1 cellular context compared by ENCODE assay signal in genomic region chr19:50547385-50548190, GRCh38.
TF ChIP-seq lines count a peak whose summit lies in the region.

No MANE protein-coding gene starts in this region.

TF ChIP-seq in HEK293, 187 proteins besides CTCF, POLR2A, EP300 and RAD21 (continued from another document):
- TF ChIP-seq PRDM4 (tag by site-specific recombination; IDR thresholded peaks at IDR 0.05), result no peak
- no peak for TF ChIP-seq YY2 (tag by site-specific recombination; IDR thresholded peaks at IDR 0.05)
- TF ChIP-seq ZBTB7A (tag by site-specific recombination; IDR thresholded peaks at IDR 0.05; ENCODE audit: low read depth), result no peak
- no peak for TF ChIP-seq ATF2 (tag by site-specific recombination; IDR thresholded peaks at IDR 0.05; ENCODE audit: low read depth)
- TF ChIP-seq ZNF621 (tag by site-specific recombination; IDR thresholded peaks at IDR 0.05), result no peak
- TF ChIP-seq, protein P1, sequence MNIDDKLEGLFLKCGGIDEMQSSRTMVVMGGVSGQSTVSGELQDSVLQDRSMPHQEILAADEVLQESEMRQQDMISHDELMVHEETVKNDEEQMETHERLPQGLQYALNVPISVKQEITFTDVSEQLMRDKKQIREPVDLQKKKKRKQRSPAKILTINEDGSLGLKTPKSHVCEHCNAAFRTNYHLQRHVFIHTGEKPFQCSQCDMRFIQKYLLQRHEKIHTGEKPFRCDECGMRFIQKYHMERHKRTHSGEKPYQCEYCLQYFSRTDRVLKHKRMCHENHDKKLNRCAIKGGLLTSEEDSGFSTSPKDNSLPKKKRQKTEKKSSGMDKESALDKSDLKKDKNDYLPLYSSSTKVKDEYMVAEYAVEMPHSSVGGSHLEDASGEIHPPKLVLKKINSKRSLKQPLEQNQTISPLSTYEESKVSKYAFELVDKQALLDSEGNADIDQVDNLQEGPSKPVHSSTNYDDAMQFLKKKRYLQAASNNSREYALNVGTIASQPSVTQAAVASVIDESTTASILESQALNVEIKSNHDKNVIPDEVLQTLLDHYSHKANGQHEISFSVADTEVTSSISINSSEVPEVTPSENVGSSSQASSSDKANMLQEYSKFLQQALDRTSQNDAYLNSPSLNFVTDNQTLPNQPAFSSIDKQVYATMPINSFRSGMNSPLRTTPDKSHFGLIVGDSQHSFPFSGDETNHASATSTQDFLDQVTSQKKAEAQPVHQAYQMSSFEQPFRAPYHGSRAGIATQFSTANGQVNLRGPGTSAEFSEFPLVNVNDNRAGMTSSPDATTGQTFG (tag by site-specific recombination; IDR thresholded peaks at IDR 0.05; ENCODE audit: borderline replicate concordance), result no peak
- no peak for TF ChIP-seq ZNF302 (tag by site-specific recombination; IDR thresholded peaks at IDR 0.05; ENCODE audit: low read depth)
- TF ChIP-seq, protein P2, sequence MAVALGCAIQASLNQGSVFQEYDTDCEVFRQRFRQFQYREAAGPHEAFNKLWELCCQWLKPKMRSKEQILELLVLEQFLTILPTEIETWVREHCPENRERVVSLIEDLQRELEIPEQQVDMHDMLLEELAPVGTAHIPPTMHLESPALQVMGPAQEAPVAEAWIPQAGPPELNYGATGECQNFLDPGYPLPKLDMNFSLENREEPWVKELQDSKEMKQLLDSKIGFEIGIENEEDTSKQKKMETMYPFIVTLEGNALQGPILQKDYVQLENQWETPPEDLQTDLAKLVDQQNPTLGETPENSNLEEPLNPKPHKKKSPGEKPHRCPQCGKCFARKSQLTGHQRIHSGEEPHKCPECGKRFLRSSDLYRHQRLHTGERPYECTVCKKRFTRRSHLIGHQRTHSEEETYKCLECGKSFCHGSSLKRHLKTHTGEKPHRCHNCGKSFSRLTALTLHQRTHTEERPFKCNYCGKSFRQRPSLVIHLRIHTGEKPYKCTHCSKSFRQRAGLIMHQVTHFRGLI (tag by site-specific recombination; IDR thresholded peaks at IDR 0.05), result no peak
- TF ChIP-seq ZNF391 (tag by site-specific recombination; IDR thresholded peaks at IDR 0.05; ENCODE audit: borderline replicate concordance, low read depth), result no peak
- TF ChIP-seq MEIS1 (CRISPR knock-in tag; IDR thresholded peaks at IDR 0.05; ENCODE audit: borderline replicate concordance), result no peak
- TF ChIP-seq ZNF394 (tag by site-specific recombination; IDR thresholded peaks at IDR 0.05; ENCODE audit: borderline replicate concordance), result no peak
- TF ChIP-seq, protein P3, sequence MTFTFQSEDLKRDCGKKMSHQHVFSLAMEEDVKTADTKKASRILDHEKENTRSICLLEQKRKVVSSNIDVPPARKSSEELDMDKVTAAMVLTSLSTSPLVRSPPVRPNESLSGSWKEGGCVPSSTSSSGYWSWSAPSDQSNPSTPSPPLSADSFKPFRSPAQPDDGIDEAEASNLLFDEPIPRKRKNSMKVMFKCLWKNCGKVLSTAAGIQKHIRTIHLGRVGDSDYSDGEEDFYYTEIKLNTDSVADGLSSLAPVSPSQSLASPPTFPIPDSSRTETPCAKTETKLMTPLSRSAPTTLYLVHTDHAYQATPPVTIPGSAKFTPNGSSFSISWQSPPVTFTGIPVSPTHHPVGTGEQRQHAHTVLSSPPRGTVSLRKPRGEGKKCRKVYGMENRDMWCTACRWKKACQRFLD (tag by site-specific recombination; IDR thresholded peaks at IDR 0.05), result no peak
- TF ChIP-seq HOXC10 (CRISPR knock-in tag; IDR thresholded peaks at IDR 0.05), result no peak
